In the genomic region with DNA sequence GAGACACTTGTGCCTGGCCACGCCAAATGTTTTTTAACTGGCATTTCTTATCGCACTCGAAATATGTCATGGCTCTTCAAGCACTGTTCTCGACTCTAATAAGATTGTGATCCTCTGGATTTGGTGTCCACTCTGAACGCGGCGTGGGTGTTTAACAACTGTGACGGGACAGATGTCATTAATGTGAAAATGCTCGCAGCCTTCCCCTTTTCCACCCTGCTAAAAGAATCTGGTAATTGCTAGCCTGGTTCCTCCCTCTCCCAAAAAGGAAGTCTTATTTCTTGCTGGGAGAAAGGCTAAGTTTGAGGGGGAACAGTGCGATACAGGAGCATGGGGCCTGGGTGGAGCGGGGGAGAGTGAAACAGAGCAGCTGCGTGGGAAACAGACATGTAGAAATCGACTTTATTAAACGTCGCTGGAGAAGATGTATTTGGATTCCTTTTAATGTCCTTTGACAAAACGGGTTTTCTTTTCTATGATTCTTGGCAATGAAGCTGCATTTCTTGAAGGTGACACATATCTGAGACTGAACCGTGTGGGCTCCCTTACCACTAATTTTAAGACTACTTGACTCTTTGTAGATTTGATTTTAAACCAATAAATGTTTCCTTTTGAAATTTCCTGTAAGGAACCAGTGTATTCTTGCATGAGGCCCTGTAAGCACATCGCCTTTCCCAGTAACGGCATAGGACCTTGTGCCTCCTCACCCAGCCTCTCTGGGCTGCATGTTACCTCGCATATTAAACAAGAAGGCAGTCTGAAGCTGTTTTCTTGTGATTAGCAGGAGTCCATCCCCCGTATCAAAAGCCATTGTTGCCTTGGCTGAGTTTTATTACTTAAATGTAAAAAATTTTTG, we compare ENCODE assay signal across 14 cellular contexts. TPM values are rescaled to one million over a fixed set of nuclear protein-coding genes. Genes with fewer than 3 reads are reported as not detected.
A peak's percentile ranks its signal among the peaks of the same experiment; 100 is the strongest.
DNase-seq lines count a peak whose midpoint lies in the region; ATAC-seq and TF ChIP-seq lines count a peak whose summit lies in the region.
"Had no signal": no experiment of that assay in that cellular context is flagged by ENCODE, and none has a peak within 500 bp of the region (broad histone marks: within the 10 kb centered on the region; RNA-seq: fewer than 3 reads in every experiment).

No MANE protein-coding gene starts in this region.

- H3K9me3 ChIP-seq in skeletal muscle tissue (ENCODE audit: control insufficient read depth in 3 of 3, low read length in 3 of 3) (no peaks in the 10 kb centered on the region), body of pancreas (no peaks in the 10 kb centered on the region)

- no peak overlapping the region for H3K27ac Mint-ChIP-seq in HFFc6
- peak overlapping the region; percentile 97 for H3K27ac Mint-ChIP-seq in chondrocyte (ENCODE audit: unreplicated experiment)

- ATAC-seq in HG03439 (IDR thresholded peaks at IDR 0.05; ENCODE audit: unreplicated experiment) (no peak), body of pancreas (no peak)

- DNase-seq in HFFc6 (peak; percentile 24), chondrocyte (ENCODE audit: low spot score) (no peak), kidney glomerular epithelial cell (lab: John Stamatoyannopoulos, UW) (peak; percentile 45), body of pancreas (no peak), NCI-H2196 (lab: John Stamatoyannopoulos, UW; ENCODE audit: unreplicated experiment) (no peak)
- no peak for DNase-seq in activated naive CD4-positive, alpha-beta T cell treated with Interleukin-2 at 50 U/mL for 16 hours
- DNase-seq: activated CD4-positive, alpha-beta T cell treated with anti-CD3 and anti-CD28 coated beads for 4 hours; activated naive CD4-positive, alpha-beta T cell; Calu3; NCI-H510A had no signal

- 67 to 74% methylated on average over 21 of the region's 21 CpGs for WGBS in body of pancreas, 2 donors

- peak overlapping the region; percentile 9; the same call in 1 of the 2 replicates for H3K4me3 Mint-ChIP-seq in HFFc6
- peak overlapping the region; percentile 59 for H3K4me3 Mint-ChIP-seq in chondrocyte (ENCODE audit: unreplicated experiment)

- no peak for TF ChIP-seq POLR2A in body of pancreas (IDR thresholded peaks at IDR 0.05)

- H3K4me1 ChIP-seq in skeletal muscle tissue (ENCODE audit: control insufficient read depth in 3 of 3, insufficient read depth in 3 of 3, low read length in 3 of 3) (peaks cover 11 to 19% (median 14%) of the 10 kb centered on the region in 3 donors), body of pancreas (peaks cover 17% of the 10 kb centered on the region)

- peak overlapping the region; percentile 41 to 61 (median 57) for H3K9ac ChIP-seq in skeletal muscle tissue (ENCODE audit: low read depth in 1 of 3, low read length in 3 of 3)

- H3K4me3 ChIP-seq in skeletal muscle tissue (ENCODE audit: low read length in 3 of 3), result peak overlapping the region; percentile 3 to 44 (median 15)
- H3K4me3 ChIP-seq in body of pancreas, result no peak overlapping the region
- H3K4me3 ChIP-seq: skin epidermis had no signal

- TF ChIP-seq CTCF in HFFc6 (IDR thresholded peaks at IDR 0.05) (no peak), chondrocyte (IDR thresholded peaks at IDR 0.05) (no peak), body of pancreas (IDR thresholded peaks at IDR 0.05) (no peak)

- H3K36me3 Mint-ChIP-seq in HFFc6 (ENCODE audit: low read depth), result no peaks in the 10 kb centered on the region
- no peaks in the 10 kb centered on the region for H3K36me3 Mint-ChIP-seq in chondrocyte (ENCODE audit: low read depth)

- H3K36me3 ChIP-seq in skeletal muscle tissue (ENCODE audit: control insufficient read depth in 3 of 3, insufficient read depth in 3 of 3, low read length in 3 of 3), result no peaks in the 10 kb centered on the region
- H3K36me3 ChIP-seq in body of pancreas (replicated peaks in 1 of 2; ENCODE audit: insufficient read depth in 1 of 2, low read depth in 2 of 2), result no peaks in the 10 kb centered on the region

- H3K27me3 Mint-ChIP-seq in HFFc6 (ENCODE audit: insufficient read depth), result peaks cover 14% of the 10 kb centered on the region
- peaks cover under 1% of the 10 kb centered on the region for H3K27me3 Mint-ChIP-seq in chondrocyte (ENCODE audit: low read depth)

- intact Hi-C loops in body of pancreas (cut with DNase I), result no loop called here

- H3K4me1 Mint-ChIP-seq in HFFc6 (ENCODE audit: low read depth), result peaks cover 13% of the 10 kb centered on the region
- H3K4me1 Mint-ChIP-seq in chondrocyte (ENCODE audit: low read depth), result peaks cover 27% of the 10 kb centered on the region

- no peaks in the 10 kb centered on the region for H3K9me3 Mint-ChIP-seq in HFFc6
- no peaks in the 10 kb centered on the region for H3K9me3 Mint-ChIP-seq in chondrocyte (ENCODE audit: low read depth)

- peak overlapping the region; percentile 49 for H3K27ac ChIP-seq in skeletal muscle tissue (ENCODE audit: low read depth, low read length)
- no peak overlapping the region for H3K27ac ChIP-seq in body of pancreas

- H3K27me3 ChIP-seq in skeletal muscle tissue (ENCODE audit: control insufficient read depth in 3 of 3, insufficient read depth in 3 of 3, low read length in 3 of 3) (no peaks in the 10 kb centered on the region), body of pancreas (no peaks in the 10 kb centered on the region)

RNA-seq across cellular contexts. Expression of gene TBC1D1, which starts 17.8 kb away (rescaled TPM):
- total RNA-seq in HFFc6 (2021; fragmentation: NEBNext Ultra II Directional; extraction: Animal tissue kit (Norgen Biotek cat#: 25700)), result 100 to 1,000 TPM in 4 of 6 experiments, 10 to 100 TPM in 2; 78.5 to 126 (median 112) TPM
- total RNA-seq in chondrocyte (79.8 to 92.7 TPM (median 86.1 TPM) in 3 replicates), skeletal muscle tissue (54.3 TPM), body of pancreas (10 to 100 TPM; 23.3 to 28.7 TPM)

RNA-seq across cellular contexts. Expression of gene PTTG2, which starts 51.5 kb away (rescaled TPM):
- total RNA-seq in HFFc6 (2021; fragmentation: NEBNext Ultra II Directional; extraction: Animal tissue kit (Norgen Biotek cat#: 25700)), result not detected
- total RNA-seq in chondrocyte, result 0.45 TPM in 1 of 3 replicates, not detected in the others
- 0.52 TPM for total RNA-seq in skeletal muscle tissue
- total RNA-seq in body of pancreas, result 1 to 10 TPM; 1.3 to 9.2 TPM
- total RNA-seq: Calu3, SK-MEL-5 had no signal

Comparison
In these comparisons a context has a peak if more than half of its experiments do, and no peak if none do; other contexts are left out.
1. DNase-seq: peak in HFFc6 (single experiment) and kidney glomerular epithelial cell (single experiment); none in chondrocyte (single experiment), body of pancreas (0 of 4), activated naive CD4-positive, alpha-beta T cell treated with Interleukin-2 at 50 U/mL for 16 hours (single experiment) and NCI-H2196 (single experiment).
2. H3K4me3 ChIP-seq: peak in skeletal muscle tissue (3 of 3); none in body of pancreas (0 of 2).